Comparison of ENCODE assay signal across 8 cellular contexts in the genomic region with DNA sequence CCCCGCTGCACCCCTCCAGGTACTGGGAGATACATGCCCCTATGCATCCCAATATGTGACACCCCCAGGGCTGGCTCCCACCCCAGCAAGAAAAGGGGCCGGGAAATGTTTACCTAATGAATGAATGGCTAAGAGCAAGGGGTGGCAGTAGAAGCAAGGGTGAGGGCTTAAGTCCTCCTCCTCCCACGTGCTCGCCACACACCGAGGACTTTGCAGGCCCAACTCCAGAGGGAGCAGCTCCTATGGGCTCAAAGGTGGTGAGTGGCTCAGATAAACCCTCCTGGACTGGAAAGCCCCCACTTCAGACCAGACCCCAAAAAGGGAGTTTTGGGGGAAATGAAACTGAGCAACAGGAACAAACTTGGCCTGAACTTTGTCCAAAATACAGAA. TPM values are rescaled to one million over a fixed set of nuclear protein-coding genes. Genes with fewer than 3 reads are reported as not detected.
A peak's percentile ranks its signal among the peaks of the same experiment; 100 is the strongest.
DNase-seq lines count a peak whose midpoint lies in the region; ATAC-seq, FAIRE-seq and TF ChIP-seq lines count a peak whose summit lies in the region.

No MANE protein-coding gene starts in this region.

- RAD21 ChIA-PET in GM12878 (lab: Charles Lee; ENCODE audit: unreplicated experiment) = interaction anchor here (0.5 to 11.4 kb wide), 17 partner anchors 9 to 1188 kb away, joined by 3 to 194 read pairs (median 8); a partner anchor contains a TSS

- peak overlapping the region; percentile 65 for H3K9ac ChIP-seq in GM12878 (ENCODE audit: control insufficient read depth, insufficient read depth, low read length)

- CTCF ChIA-PET in GM12878 (lab: Yijun Ruan, JAX) = interaction anchor here (0.8 to 31.9 kb wide), 12 partner anchors 10 to 334 kb away, joined by 3 to 1339 read pairs (median 6); a partner anchor contains a TSS

- H3K4me2 ChIP-seq in GM12878 (ENCODE audit: control insufficient read depth, insufficient read depth) (peak overlapping the region; percentile 61), osteoblast (ENCODE audit: insufficient read depth, low read length) (no peak overlapping the region)

- peaks cover 80% of the 10 kb centered on the region for H3K4me1 ChIP-seq in GM12878 (ENCODE audit: control insufficient read depth, insufficient read depth, low read length)
- no peaks in the 10 kb centered on the region for H3K4me1 ChIP-seq in osteoblast (ENCODE audit: insufficient read depth, low read length)

- H3K79me2 ChIP-seq in GM12878 (ENCODE audit: control insufficient read depth, insufficient read depth, low read length) (peaks cover 5% of the 10 kb centered on the region), osteoblast (ENCODE audit: insufficient read depth, low read length) (no peaks in the 10 kb centered on the region)

- TF ChIP-seq RAD21 in GM12878 (IDR thresholded peaks at IDR 0.05; ENCODE audit: insufficient read depth, low read depth, low read length) = peak; percentile 30; the same call in 1 of the 2 replicates

- WGBS in GM12878 (ENCODE audit: insufficient coverage, insufficient replicate concordance, low lambda C conversion rate, missing lambda C conversion rate) = 18% methylated on average over 5 of the region's 5 CpGs

- peak overlapping the region; percentile 71 for H3K27ac ChIP-seq in GM12878 (ENCODE audit: control insufficient read depth, insufficient read depth)
- H3K27ac ChIP-seq in osteoblast (ENCODE audit: low read depth, low read length) = no peak overlapping the region

- H4K20me1 ChIP-seq in GM12878 (ENCODE audit: control insufficient read depth, insufficient read depth) = 0 out of 2 replicates have a peak, but pooled peaks cover 7% of the 10 kb centered on the region
- no peaks in the 10 kb centered on the region for H4K20me1 ChIP-seq in osteoblast (ENCODE audit: insufficient read depth, low read length)

- H3K36me3 ChIP-seq in GM12878 (ENCODE audit: control insufficient read depth in 2 of 2, insufficient read depth in 2 of 2, low read length in 1 of 2) = no peaks in the 10 kb centered on the region
- H3K36me3 ChIP-seq in osteoblast (ENCODE audit: insufficient read depth, low read length) = no peaks in the 10 kb centered on the region

- intact Hi-C loops in GM12878 (cut with micrococcal nuclease; ENCODE audit: unreplicated experiment) = no loop called here

- DNase-seq in GM18507 (ENCODE audit: extremely low spot score, insufficient read length, low read depth) = no peak
- DNase-seq in GM12878 (ENCODE audit: low read depth, low spot score) = peak; percentile 65
- DNase-seq in osteoblast (ENCODE audit: insufficient read length, low spot score, missing footprints) = peak; percentile 81
- DNase-seq in amniotic stem cell (lab: John Stamatoyannopoulos, UW) = no peak
- no peak for DNase-seq in cerebellar cortex (ENCODE audit: low spot score)

- in situ Hi-C loops in GM12878 (cut with MboI) = no loop called here

- H2AFZ ChIP-seq in GM12878 (ENCODE audit: control insufficient read depth, low read depth, low read length) (peak overlapping the region; percentile 52), osteoblast (ENCODE audit: low read length) (no peak overlapping the region)

- no peak for TF ChIP-seq POLR2A in GM12878 (IDR thresholded peaks at IDR 0.05; ENCODE audit: low read depth, low read length)

- peak; percentile 86 for FAIRE-seq in GM18507 (lab: Jason Lieb, UNC)
- FAIRE-seq in GM12878 (lab: Jason Lieb, UNC) = no peak

- TF ChIP-seq EP300 in GM12878 (IDR thresholded peaks at IDR 0.05; ENCODE audit: borderline replicate concordance in 1 of 2, control insufficient read depth in 1 of 2, low read depth in 2 of 2, low read length in 2 of 2) = peak; percentile 22 to 61; a peak in 2 of 4 replicates

- H3K9me3 ChIP-seq in GM12878 (replicated peaks; ENCODE audit: control insufficient read depth, insufficient read depth, low read length) (no peaks in the 10 kb centered on the region), osteoblast (ENCODE audit: low read depth, low read length) (no peaks in the 10 kb centered on the region)

- BruUV-seq in GM12878 (replicated peaks; lab: Mats Ljungman, UMichigan) = no TSS peak

- ATAC-seq in HG03066 (IDR thresholded peaks at IDR 0.05; ENCODE audit: low read depth, unreplicated experiment) (peak; percentile 16), GM12878 (peak; percentile 63), GM21526 (IDR thresholded peaks at IDR 0.05; ENCODE audit: low FRiP score, unreplicated experiment) (no peak), GM21576 (IDR thresholded peaks at IDR 0.05; ENCODE audit: unreplicated experiment) (no peak)

- TF ChIP-seq CTCF in GM12878 (IDR thresholded peaks at IDR 0.05 in 2 of 3, conservative IDR thresholded peaks at IDR 0.05 in 1 of 3; ENCODE audit: control insufficient read depth in 2 of 3, extremely low read depth in 1 of 3, insufficient read depth in 1 of 3, low read depth in 3 of 3, low read length in 3 of 3) (peak in 2 of 3 experiments; percentile 31 to 48; a peak in 3 of 6 replicates), osteoblast (IDR thresholded peaks at IDR 0.05; ENCODE audit: extremely low read depth, low read depth, low read length) (no peak)

- no peaks in the 10 kb centered on the region for H3K27me3 ChIP-seq in GM12878 (replicated peaks in 1 of 2; ENCODE audit: control insufficient read depth in 2 of 2, insufficient read depth in 2 of 2, low read length in 1 of 2)
- peaks cover 3% of the 10 kb centered on the region for H3K27me3 ChIP-seq in osteoblast (ENCODE audit: insufficient read depth, low read length)

- SMC1A ChIA-PET in GM12878 (lab: Charles Lee; ENCODE audit: uncharacterized antibody, unreplicated experiment) = interaction anchor here (0.6 to 26.7 kb wide), 14 partner anchors 10 to 308 kb away, joined by 3 to 1008 read pairs (median 12); a partner anchor contains a TSS

- H3K4me3 ChIP-seq in GM12878 (peak overlapping the region; percentile 51; the same call in 1 of the 2 replicates), osteoblast (ENCODE audit: insufficient read depth, low read length) (no peak overlapping the region)

- POLR2A ChIA-PET in GM12878 (lab: Charles Lee) = interaction anchor here (1.0 to 7.8 kb wide), 12 partner anchors 10 to 105 kb away, joined by 3 to 89 read pairs (median 8); a partner anchor contains a TSS

TF ChIP-seq in GM12878, 131 proteins besides CTCF, POLR2A, EP300 and RAD21 (continues in another document):
- TF ChIP-seq, protein P1, sequence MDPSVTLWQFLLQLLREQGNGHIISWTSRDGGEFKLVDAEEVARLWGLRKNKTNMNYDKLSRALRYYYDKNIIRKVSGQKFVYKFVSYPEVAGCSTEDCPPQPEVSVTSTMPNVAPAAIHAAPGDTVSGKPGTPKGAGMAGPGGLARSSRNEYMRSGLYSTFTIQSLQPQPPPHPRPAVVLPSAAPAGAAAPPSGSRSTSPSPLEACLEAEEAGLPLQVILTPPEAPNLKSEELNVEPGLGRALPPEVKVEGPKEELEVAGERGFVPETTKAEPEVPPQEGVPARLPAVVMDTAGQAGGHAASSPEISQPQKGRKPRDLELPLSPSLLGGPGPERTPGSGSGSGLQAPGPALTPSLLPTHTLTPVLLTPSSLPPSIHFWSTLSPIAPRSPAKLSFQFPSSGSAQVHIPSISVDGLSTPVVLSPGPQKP (IDR thresholded peaks at IDR 0.05; ENCODE audit: low read depth, low read length) = no peak
- TF ChIP-seq NFIC (IDR thresholded peaks at IDR 0.05; ENCODE audit: low read depth, low read length) = 0 out of 2 replicates have a peak, but pooled peaks have one; percentile 30
- peak; percentile 31; the same call in 1 of the 2 replicates for TF ChIP-seq SMC3 (IDR thresholded peaks at IDR 0.05; ENCODE audit: borderline replicate concordance, low read length)
- no peak for TF ChIP-seq ZNF217 (IDR thresholded peaks at IDR 0.05)
- no peak for TF ChIP-seq TCF3 (IDR thresholded peaks at IDR 0.05; ENCODE audit: borderline replicate concordance, insufficient read depth, low read depth, low read length)

RNA-seq across cellular contexts. Expression of a gene that starts 11.4 kb away (rescaled TPM):
- 17.9 and 20.3 TPM in 2 replicates for total RNA-seq in GM12878 (2013; cell fraction: nucleolus; rRNA removed)
- 8.8 and 10.3 TPM in 2 replicates for total RNA-seq in GM12878 (2014; rRNA removed)
- 3.8 and 4.4 TPM in 2 replicates for total RNA-seq in GM12878 (2014; rRNA removed; fragmentation: Illumina TruSeq; extraction: Trizol)
- total RNA-seq in GM12878 (2021) = 9.8 and 9.9 TPM in 2 replicates
- 1.1 TPM for polyA plus RNA-seq in GM12878 (2011; ENCODE audit: low read depth)
- 6.5 and 10.2 TPM in 2 replicates for polyA plus RNA-seq in GM12878 (2011; rRNA removed)
- polyA plus RNA-seq in GM12878 (2011; cell fraction: cytosol; rRNA removed) = 10.3 and 13.0 TPM in 2 replicates
- polyA plus RNA-seq in GM12878 (2011; cell fraction: nucleus; rRNA removed) = 28.7 and 39.6 TPM in 2 replicates
- polyA plus RNA-seq in GM12878 (2012) = 2.1 TPM in 2 replicates
- polyA plus RNA-seq in GM12878 (2014; fragmentation: Illumina TruSeq; extraction: Trizol) = 3.7 and 3.9 TPM in 2 replicates
- under 1 TPM; 0.26 to 0.60 TPM for polyA plus RNA-seq in GM12878 (2014; fragmentation: Nextera tagmentation; extraction: Ambion mirVana)
- polyA plus RNA-seq in GM12878 (2014; rRNA removed) = 7.2 and 7.5 TPM in 2 replicates
- polyA plus RNA-seq in GM12878 (2016; fragmentation: Nextera tagmentation; extraction: Ambion mirVana) = 1 to 10 TPM; 1.2 to 1.4 TPM
- polyA minus RNA-seq in GM12878 (2011; rRNA and poly(A)+ RNA removed) = 4.8 and 7.7 TPM in 2 replicates
- polyA minus RNA-seq in GM12878 (2011; cell fraction: cytosol; rRNA and poly(A)+ RNA removed) = 2.4 and 3.7 TPM in 2 replicates
- polyA minus RNA-seq in GM12878 (2011; cell fraction: nucleus; rRNA and poly(A)+ RNA removed) = 5.4 and 8.4 TPM in 2 replicates
- 1.1 and 1.5 TPM in 2 replicates for total RNA-seq in osteoblast

RNA-seq across cellular contexts. Expression of a gene that starts 37.1 kb away (rescaled TPM):
- 64.5 and 67.4 TPM in 2 replicates for total RNA-seq in GM12878 (2013; cell fraction: nucleolus; rRNA removed)
- total RNA-seq in GM12878 (2014; rRNA removed) (20.1 and 22.5 TPM in 2 replicates), GM12878 (2014; rRNA removed; fragmentation: Illumina TruSeq; extraction: Trizol) (36.2 and 39.0 TPM in 2 replicates), GM12878 (2021) (70.7 and 71.5 TPM in 2 replicates), osteoblast (27.1 and 30.4 TPM in 2 replicates)
- polyA plus RNA-seq in GM12878 (2011; ENCODE audit: low read depth) = 12.2 TPM
- polyA plus RNA-seq in GM12878 (2011; rRNA removed) (21.8 and 27.6 TPM in 2 replicates), GM12878 (2014; fragmentation: Illumina TruSeq; extraction: Trizol) (24.6 and 32.2 TPM in 2 replicates), GM12878 (2014; fragmentation: Nextera tagmentation; extraction: Ambion mirVana) (10 to 100 TPM in 1 of 2 experiments, 1 to 10 TPM in 1; 5.2 to 11.9 TPM), GM12878 (2014; rRNA removed) (13.6 and 16.8 TPM in 2 replicates), GM12878 (2016; fragmentation: Nextera tagmentation; extraction: Ambion mirVana) (1 to 10 TPM; 6.5 to 8.7 TPM)
- polyA plus RNA-seq in GM12878 (2011; cell fraction: cytosol; rRNA removed) = 8.6 and 10.9 TPM in 2 replicates
- 14.3 and 15.4 TPM in 2 replicates for polyA plus RNA-seq in GM12878 (2011; cell fraction: nucleus; rRNA removed)
- polyA plus RNA-seq in GM12878 (2012) = 16.3 and 17.6 TPM in 2 replicates
- polyA minus RNA-seq in GM12878 (2011; rRNA and poly(A)+ RNA removed) = 23.1 and 23.6 TPM in 2 replicates
- 14.8 and 18.2 TPM in 2 replicates for polyA minus RNA-seq in GM12878 (2011; cell fraction: cytosol; rRNA and poly(A)+ RNA removed)
- polyA minus RNA-seq in GM12878 (2011; cell fraction: nucleus; rRNA and poly(A)+ RNA removed) = 5.7 and 11.3 TPM in 2 replicates

Comparison
In these comparisons a context has a peak if more than half of its experiments do, and no peak if none do; other contexts are left out.
1. DNase-seq: peak in GM12878 (single experiment) and osteoblast (single experiment); none in GM18507 (single experiment), amniotic stem cell (single experiment) and cerebellar cortex (single experiment).
2. ATAC-seq: peak in HG03066 (single experiment) and GM12878 (single experiment); none in GM21526 (single experiment) and GM21576 (single experiment).